ENCODE assay signal across 8 cellular contexts in genomic region chr4:145154573-145154972, GRCh38. TPM values are rescaled to one million over a fixed set of nuclear protein-coding genes. Genes with fewer than 3 reads are reported as not detected.
DNase-seq lines count a peak whose midpoint lies in the region; ATAC-seq, FAIRE-seq and TF ChIP-seq lines count a peak whose summit lies in the region.

No MANE protein-coding gene starts in this region.

- no peak for TF ChIP-seq RAD21 in HepG2 (CRISPR knock-in tag; IDR thresholded peaks at IDR 0.05)

- in situ Hi-C loops in HepG2 (cut with HindIII; ENCODE audit: extremely low pct_ligation_motif_present, low pct_unique_long_range_greater_than_20kb) = no loop called here

- intact Hi-C loops in HepG2 (cut with micrococcal nuclease; ENCODE audit: unreplicated experiment) = loop anchor here (1.0 kb wide), 3 partner anchors 80 to 456 kb away; no protein-coding TSS in a partner anchor

- H3K27me3 ChIP-seq in adipocyte (replicated peaks; ENCODE audit: control insufficient read depth, insufficient read depth, low read length) (no peaks in the 10 kb centered on the region), HepG2 (ENCODE audit: control insufficient read depth in 1 of 2, insufficient read depth in 2 of 2, low read length in 2 of 2) (no peaks in the 10 kb centered on the region)

- H3K4me3 ChIP-seq in adipocyte (ENCODE audit: low read length) = no peak overlapping the region
- H3K4me3 ChIP-seq in HepG2 (replicated peaks in 1 of 3; ENCODE audit: insufficient read depth in 1 of 3, low read depth in 2 of 3, low read length in 3 of 3) = no peak overlapping the region

- TF ChIP-seq CTCF in AG09319 (IDR thresholded peaks at IDR 0.05; ENCODE audit: low read depth, low read length) = peak; percentile 55
- TF ChIP-seq CTCF in HepG2 (CRISPR knock-in tag; IDR thresholded peaks at IDR 0.05) = peak; percentile 59

- CTCF ChIA-PET in HepG2 (lab: Yijun Ruan, JAX; ENCODE audit: low intra/inter-chr PET ratio, low total read pairs) = interaction anchor here (1.1 to 1.8 kb wide), 3 partner anchors 402 to 455 kb away, joined by 3 to 6 read pairs (median 4); no protein-coding TSS in a partner anchor

- POLR2A ChIA-PET in HepG2 (lab: Yijun Ruan, JAX) = no interaction called here

- ATAC-seq in GM18868 (IDR thresholded peaks at IDR 0.05; ENCODE audit: unreplicated experiment) (peak; percentile 82), HG03139 (IDR thresholded peaks at IDR 0.05; ENCODE audit: unreplicated experiment) (peak; percentile 78), HepG2 (peak; percentile 87)

- no TSS peak for BruUV-seq in HepG2 (replicated peaks; lab: Mats Ljungman, UMichigan)

- no peak for DNase-seq in AG09319 (ENCODE audit: extremely low read depth, low read depth)
- DNase-seq in adipocyte (ENCODE audit: low read depth) = peak; percentile 52
- DNase-seq in HepG2 (ENCODE audit: low spot score) = peak; percentile 31
- no peak for DNase-seq in activated effector memory CD4-positive, alpha-beta T cell treated with Interleukin-2 at 50 U/mL for 16 hours
- DNase-seq in SKM-1 treated with dmso at 0.1 percent for 144 hours (lab: John Stamatoyannopoulos, UW; ENCODE audit: unreplicated experiment) = no peak
- no peak for DNase-seq in activated CD4-positive, alpha-beta T cell treated with anti-CD3 and anti-CD28 coated beads, Interleukin-2, amount 50 U/mL, for 1 hour

- H3K9ac ChIP-seq in adipocyte (ENCODE audit: low read length) = no peak overlapping the region
- no peak overlapping the region for H3K9ac ChIP-seq in HepG2 (ENCODE audit: insufficient read depth, low read depth, low read length)

- no peak overlapping the region for H3K27ac ChIP-seq in HepG2 (ENCODE audit: extremely low read length, insufficient read depth, low read length)

- TF ChIP-seq POLR2A in HepG2 (IDR thresholded peaks at IDR 0.05; ENCODE audit: insufficient read depth in 1 of 2, low read depth in 2 of 2, low read length in 2 of 2) = no peak

- no peaks in the 10 kb centered on the region; the same call in 1 of the 2 replicates for H4K20me1 ChIP-seq in HepG2 (ENCODE audit: insufficient read depth, low read length)

- no peak for TF ChIP-seq EP300 in HepG2 (IDR thresholded peaks at IDR 0.05; ENCODE audit: low read depth in 2 of 2, low read length in 2 of 2)
- TF ChIP-seq EP300 in HepG2 (CRISPR knock-in tag; IDR thresholded peaks at IDR 0.05; ENCODE audit: borderline replicate concordance) = no peak

- no peak overlapping the region for H2AFZ ChIP-seq in HepG2 (ENCODE audit: low read length)

- no peaks in the 10 kb centered on the region for H3K79me2 ChIP-seq in HepG2 (ENCODE audit: insufficient read depth, low read length)

- no peak for FAIRE-seq in HepG2 (lab: Jason Lieb, UNC)

- H3K4me2 ChIP-seq in HepG2 (ENCODE audit: low read depth, low read length) = no peak overlapping the region

- H3K36me3 ChIP-seq in adipocyte (ENCODE audit: control insufficient read depth, insufficient read depth, low read length, severe bottlenecking) (peaks cover 82% of the 10 kb centered on the region), HepG2 (replicated peaks in 1 of 2; ENCODE audit: control insufficient read depth in 1 of 2, insufficient read depth in 2 of 2, low read length in 2 of 2) (peaks cover 12 to 68% of the 10 kb centered on the region in 2 experiments)

- WGBS in HepG2 (ENCODE audit: low lambda C conversion rate) = 100% methylated on average over 1 of the region's 1 CpG

- H3K9me3 ChIP-seq in adipocyte (ENCODE audit: control insufficient read depth, low read length) = no peaks in the 10 kb centered on the region
- no peaks in the 10 kb centered on the region for H3K9me3 ChIP-seq in HepG2 (ENCODE audit: low read length)

- H3K4me1 ChIP-seq in adipocyte (ENCODE audit: control insufficient read depth, insufficient read depth, low read length) (no peaks in the 10 kb centered on the region), HepG2 (ENCODE audit: insufficient read depth, low read length) (no peaks in the 10 kb centered on the region)

TF ChIP-seq in HepG2, 621 proteins besides CTCF, POLR2A, EP300 and RAD21:
- TF ChIP-seq STAG1 (CRISPR knock-in tag; IDR thresholded peaks at IDR 0.05) (peak; percentile 48), SYNCRIP (IDR thresholded peaks at IDR 0.05; ENCODE audit: insufficient read depth, low read depth, low read length) (no peak)

RNA-seq across cellular contexts. Expression of gene OTUD4, which starts 25.8 kb away (rescaled TPM):
- total RNA-seq in HepG2 (2016; rRNA removed; fragmentation: Illumina TruSeq; extraction: Trizol) = 16.1 and 21.1 TPM in 2 replicates
- 5.8 and 7.3 TPM in 2 replicates for total RNA-seq in HepG2 (2016; cell fraction: cytosol; rRNA removed; fragmentation: Illumina TruSeq; extraction: Trizol; ENCODE audit: low read depth)
- 15.5 and 21.2 TPM in 2 replicates for total RNA-seq in HepG2 (2016; cell fraction: insoluble cytoplasmic fraction; rRNA removed; fragmentation: Illumina TruSeq; extraction: Trizol)
- total RNA-seq in HepG2 (2016; cell fraction: membrane; rRNA removed; fragmentation: Illumina TruSeq; extraction: Trizol) = 7.7 and 9.2 TPM in 2 replicates
- total RNA-seq in HepG2 (2016; cell fraction: nucleus; rRNA removed; fragmentation: Illumina TruSeq; extraction: Trizol) = 36.4 and 37.2 TPM in 2 replicates
- 14.7 and 18.0 TPM in 2 replicates for polyA plus RNA-seq in HepG2 (2011; rRNA removed)
- polyA plus RNA-seq in HepG2 (2011; cell fraction: cytosol; rRNA removed) = 7.3 and 11.8 TPM in 2 replicates
- 14.7 and 19.7 TPM in 2 replicates for polyA plus RNA-seq in HepG2 (2011; cell fraction: nucleus; rRNA removed)
- 17.3 and 19.5 TPM in 2 replicates for polyA plus RNA-seq in HepG2 (2012)
- polyA plus RNA-seq in HepG2 (2016; cell fraction: cytosol; fragmentation: Illumina TruSeq; extraction: Trizol; ENCODE audit: low read depth) = 0.61 and 0.79 TPM in 2 replicates
- 20.7 and 21.3 TPM in 2 replicates for polyA plus RNA-seq in HepG2 (2016; cell fraction: insoluble cytoplasmic fraction; fragmentation: Illumina TruSeq; extraction: Trizol; ENCODE audit: low read depth)
- polyA plus RNA-seq in HepG2 (2016; cell fraction: membrane; fragmentation: Illumina TruSeq; extraction: Trizol; ENCODE audit: low read depth) = 2.2 and 2.9 TPM in 2 replicates
- polyA plus RNA-seq in HepG2 (2016; cell fraction: nucleus; fragmentation: Illumina TruSeq; extraction: Trizol; ENCODE audit: insufficient read depth, low read depth) = 31.2 and 36.5 TPM in 2 replicates
- 28.1 and 29.5 TPM in 2 replicates for polyA minus RNA-seq in HepG2 (2011; rRNA and poly(A)+ RNA removed; ENCODE audit: low replicate concordance)
- polyA minus RNA-seq in HepG2 (2011; cell fraction: cytosol; rRNA and poly(A)+ RNA removed) = 23.0 and 27.3 TPM in 2 replicates
- 64.8 and 79.4 TPM in 2 replicates for polyA minus RNA-seq in HepG2 (2011; cell fraction: nucleus; rRNA and poly(A)+ RNA removed)

RNA-seq across cellular contexts. Expression of gene ABCE1, which starts 56.5 kb away (rescaled TPM):
- 139 and 226 TPM in 2 replicates for total RNA-seq in HepG2 (2016; rRNA removed; fragmentation: Illumina TruSeq; extraction: Trizol)
- 12.4 and 15.6 TPM in 2 replicates for total RNA-seq in HepG2 (2016; cell fraction: cytosol; rRNA removed; fragmentation: Illumina TruSeq; extraction: Trizol; ENCODE audit: low read depth)
- 135 and 236 TPM in 2 replicates for total RNA-seq in HepG2 (2016; cell fraction: insoluble cytoplasmic fraction; rRNA removed; fragmentation: Illumina TruSeq; extraction: Trizol)
- 35.0 and 36.7 TPM in 2 replicates for total RNA-seq in HepG2 (2016; cell fraction: membrane; rRNA removed; fragmentation: Illumina TruSeq; extraction: Trizol)
- 101 TPM in 2 replicates for total RNA-seq in HepG2 (2016; cell fraction: nucleus; rRNA removed; fragmentation: Illumina TruSeq; extraction: Trizol)
- polyA plus RNA-seq in HepG2 (2011; rRNA removed) = 50.4 and 50.8 TPM in 2 replicates
- polyA plus RNA-seq in HepG2 (2011; cell fraction: cytosol; rRNA removed) = 29.9 and 40.2 TPM in 2 replicates
- polyA plus RNA-seq in HepG2 (2011; cell fraction: nucleus; rRNA removed) = 46.4 and 64.4 TPM in 2 replicates
- 51.4 and 68.4 TPM in 2 replicates for polyA plus RNA-seq in HepG2 (2012)
- polyA plus RNA-seq in HepG2 (2016; cell fraction: cytosol; fragmentation: Illumina TruSeq; extraction: Trizol; ENCODE audit: low read depth) = 3.5 and 3.9 TPM in 2 replicates
- 137 and 143 TPM in 2 replicates for polyA plus RNA-seq in HepG2 (2016; cell fraction: insoluble cytoplasmic fraction; fragmentation: Illumina TruSeq; extraction: Trizol; ENCODE audit: low read depth)
- polyA plus RNA-seq in HepG2 (2016; cell fraction: membrane; fragmentation: Illumina TruSeq; extraction: Trizol; ENCODE audit: low read depth) = 12.4 and 15.0 TPM in 2 replicates
- polyA plus RNA-seq in HepG2 (2016; cell fraction: nucleus; fragmentation: Illumina TruSeq; extraction: Trizol; ENCODE audit: insufficient read depth, low read depth) = 82.6 and 86.1 TPM in 2 replicates
- polyA minus RNA-seq in HepG2 (2011; rRNA and poly(A)+ RNA removed; ENCODE audit: low replicate concordance) = 44.6 and 47.2 TPM in 2 replicates
- 35.7 and 42.2 TPM in 2 replicates for polyA minus RNA-seq in HepG2 (2011; cell fraction: cytosol; rRNA and poly(A)+ RNA removed)
- 80.1 and 90.1 TPM in 2 replicates for polyA minus RNA-seq in HepG2 (2011; cell fraction: nucleus; rRNA and poly(A)+ RNA removed)

RNA-seq across cellular contexts. Expression of gene ANAPC10, which starts 56.6 kb away (rescaled TPM):
- 32.7 and 37.8 TPM in 2 replicates for total RNA-seq in HepG2 (2016; rRNA removed; fragmentation: Illumina TruSeq; extraction: Trizol)
- total RNA-seq in HepG2 (2016; cell fraction: cytosol; rRNA removed; fragmentation: Illumina TruSeq; extraction: Trizol; ENCODE audit: low read depth) = 14.9 and 19.5 TPM in 2 replicates
- 31.2 and 41.0 TPM in 2 replicates for total RNA-seq in HepG2 (2016; cell fraction: insoluble cytoplasmic fraction; rRNA removed; fragmentation: Illumina TruSeq; extraction: Trizol)
- 14.4 and 18.0 TPM in 2 replicates for total RNA-seq in HepG2 (2016; cell fraction: membrane; rRNA removed; fragmentation: Illumina TruSeq; extraction: Trizol)
- 29.5 and 32.6 TPM in 2 replicates for total RNA-seq in HepG2 (2016; cell fraction: nucleus; rRNA removed; fragmentation: Illumina TruSeq; extraction: Trizol)
- polyA plus RNA-seq in HepG2 (2011; rRNA removed) = 16.8 and 21.9 TPM in 2 replicates
- 11.0 and 15.0 TPM in 2 replicates for polyA plus RNA-seq in HepG2 (2011; cell fraction: cytosol; rRNA removed)
- polyA plus RNA-seq in HepG2 (2011; cell fraction: nucleus; rRNA removed) = 8.3 and 8.9 TPM in 2 replicates
- polyA plus RNA-seq in HepG2 (2012) = 14.6 and 14.9 TPM in 2 replicates
- 6.7 and 8.5 TPM in 2 replicates for polyA plus RNA-seq in HepG2 (2016; cell fraction: cytosol; fragmentation: Illumina TruSeq; extraction: Trizol; ENCODE audit: low read depth)
- polyA plus RNA-seq in HepG2 (2016; cell fraction: insoluble cytoplasmic fraction; fragmentation: Illumina TruSeq; extraction: Trizol; ENCODE audit: low read depth) = 40.9 and 44.2 TPM in 2 replicates
- polyA plus RNA-seq in HepG2 (2016; cell fraction: membrane; fragmentation: Illumina TruSeq; extraction: Trizol; ENCODE audit: low read depth) = 9.6 and 10.1 TPM in 2 replicates
- 24.6 and 26.7 TPM in 2 replicates for polyA plus RNA-seq in HepG2 (2016; cell fraction: nucleus; fragmentation: Illumina TruSeq; extraction: Trizol; ENCODE audit: insufficient read depth, low read depth)
- 11.6 and 12.2 TPM in 2 replicates for polyA minus RNA-seq in HepG2 (2011; rRNA and poly(A)+ RNA removed; ENCODE audit: low replicate concordance)
- polyA minus RNA-seq in HepG2 (2011; cell fraction: cytosol; rRNA and poly(A)+ RNA removed) = 6.0 and 6.2 TPM in 2 replicates
- 47.3 and 50.1 TPM in 2 replicates for polyA minus RNA-seq in HepG2 (2011; cell fraction: nucleus; rRNA and poly(A)+ RNA removed)

Comparison
In these comparisons a context has a peak if more than half of its experiments do, and no peak if none do; other contexts are left out.
1. DNase-seq: peak in adipocyte (single experiment) and HepG2 (single experiment); none in AG09319 (single experiment), activated effector memory CD4-positive, alpha-beta T cell treated with Interleukin-2 at 50 U/mL for 16 hours (single experiment), SKM-1 treated with dmso at 0.1 percent for 144 hours (single experiment) and activated CD4-positive, alpha-beta T cell treated with anti-CD3 and anti-CD28 coated beads, Interleukin-2, amount 50 U/mL, for 1 hour (single experiment).
2. Peak in every context shown above with its lines, with median percentiles within 50 percentile points of each other: ATAC-seq.